In the genomic region with DNA sequence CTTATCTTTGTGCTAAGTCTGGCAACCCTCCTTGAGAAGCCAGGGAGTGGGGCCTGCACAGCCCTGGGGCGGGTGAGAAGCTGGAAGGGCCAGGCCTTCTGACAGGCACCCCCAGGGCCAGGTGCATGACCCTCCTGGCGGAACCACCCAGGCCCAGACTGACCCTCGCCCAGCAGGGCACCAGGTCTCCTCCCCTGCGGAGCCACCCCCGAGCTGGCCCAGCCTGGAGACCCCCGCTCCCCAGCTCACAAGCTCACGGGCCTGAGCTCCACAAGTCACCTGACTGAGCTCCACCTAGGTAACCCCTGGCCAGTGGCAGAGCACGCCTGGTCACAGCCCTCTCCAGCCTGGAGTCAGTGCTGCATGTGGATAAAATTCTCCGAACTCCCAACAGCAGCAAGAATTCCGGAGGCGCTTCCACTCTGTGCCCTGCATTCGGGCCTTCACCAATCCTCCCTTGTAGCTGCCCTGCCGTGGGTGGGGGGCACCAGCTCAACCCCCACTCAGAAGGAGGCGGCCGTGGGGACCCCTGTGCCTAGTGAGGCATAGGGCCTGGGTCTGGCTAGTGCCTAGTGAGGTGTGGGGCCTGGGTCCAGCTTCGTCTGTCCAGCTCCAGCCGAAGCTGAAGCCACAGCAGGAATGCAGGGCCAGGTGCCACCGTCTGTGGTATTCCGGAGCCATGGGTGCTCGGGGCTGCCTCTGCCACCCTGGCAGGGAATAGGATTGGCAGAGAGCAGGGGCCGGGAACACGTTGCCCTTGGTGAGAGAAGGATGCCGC, we compare ENCODE assay signal across 14 cellular contexts.
"Had no signal": no experiment of that assay in that cellular context is flagged by ENCODE, and none has a peak within 500 bp of the region (broad histone marks: within the 10 kb centered on the region; RNA-seq: fewer than 3 reads in every experiment).

No MANE protein-coding gene starts in this region.

- H3K27me3 ChIP-seq: tibial artery had no signal

- H3K27ac ChIP-seq: heart left ventricle, lower lobe of right lung, neural progenitor cell, tibial artery had no signal

- H3K9ac ChIP-seq: neural progenitor cell had no signal

- H3K36me3 ChIP-seq: neural progenitor cell had no signal

- DNase-seq: cortex of kidney had no signal

- H3K4me2 ChIP-seq: neural progenitor cell had no signal

- H3K4me3 ChIP-seq: heart left ventricle, lower lobe of right lung, neural progenitor cell, tibial artery had no signal

- H3K27ac Mint-ChIP-seq: activated B cell treated with CpG ODN at 0.5 μM for 24 hours; activated CD4-positive, alpha-beta T cell treated with anti-CD3 and anti-CD28 coated beads for 36 hours; activated naive CD8-positive, alpha-beta T cell treated with anti-CD3 and anti-CD28 coated beads for 36 hours; activated T-helper 17 cell treated with anti-CD3 and anti-CD28 coated beads, Interleukin-2, amount 50 U/mL, for 72 hours; neural progenitor cell; progenitor cell of endocrine pancreas; stimulated activated naive CD8-positive, alpha-beta T cell treated with anti-CD3 and anti-CD28 coated beads, Interleukin-15, amount 100 ng/mL, for 72 hours; T-helper 1 cell treated with Interleukin-12 subunit alpha and Interleukin-12 subunit beta and Interleukin-4 antibody, amounts not matched to agents 30 μg/mL and 1 μg/mL, for 36 hours had no signal

- H3K9me3 Mint-ChIP-seq: activated B cell treated with CpG ODN at 0.5 μM for 24 hours; activated naive CD8-positive, alpha-beta T cell treated with anti-CD3 and anti-CD28 coated beads for 36 hours; activated T-cell treated with anti-CD3 and anti-CD28 coated beads, Interleukin-2, amount 50 U/mL, for 24 hours; activated T-helper 17 cell treated with anti-CD3 and anti-CD28 coated beads, Interleukin-2, amount 50 U/mL, for 72 hours; naive thymus-derived CD8-positive, alpha-beta T cell; neural progenitor cell; stimulated activated naive CD8-positive, alpha-beta T cell treated with anti-CD3 and anti-CD28 coated beads, Interleukin-15, amount 100 ng/mL, for 72 hours; T-helper 1 cell treated with Interleukin-12 subunit alpha and Interleukin-12 subunit beta and Interleukin-4 antibody, amounts not matched to agents 30 μg/mL and 1 μg/mL, for 36 hours had no signal

- H2AFZ ChIP-seq: neural progenitor cell had no signal

- H3K4me1 ChIP-seq: neural progenitor cell had no signal

- H3K9me3 ChIP-seq: heart left ventricle, lower lobe of right lung, tibial artery had no signal

- H3K4me3 Mint-ChIP-seq: activated B cell treated with CpG ODN at 0.5 μM for 24 hours; activated CD4-positive, alpha-beta T cell treated with anti-CD3 and anti-CD28 coated beads for 36 hours; activated naive CD8-positive, alpha-beta T cell treated with anti-CD3 and anti-CD28 coated beads for 36 hours; activated T-cell treated with anti-CD3 and anti-CD28 coated beads, Interleukin-2, amount 50 U/mL, for 24 hours; activated T-helper 17 cell treated with anti-CD3 and anti-CD28 coated beads, Interleukin-2, amount 50 U/mL, for 72 hours; neural progenitor cell; stimulated activated naive CD8-positive, alpha-beta T cell treated with anti-CD3 and anti-CD28 coated beads, Interleukin-15, amount 100 ng/mL, for 72 hours had no signal
